Comparison of ENCODE assay signal across 8 cellular contexts in genomic region chr21:6556516-6556915, GRCh38.
DNase-seq lines count a peak whose midpoint lies in the region; ATAC-seq and TF ChIP-seq lines count a peak whose summit lies in the region.
"Not testable (repeated sequence)": the region's sequence is repeated elsewhere in the genome, so short reads cannot be mapped to it uniquely, and the experiment has no call there.

No MANE protein-coding gene starts in this region.

- H3K27ac Mint-ChIP-seq in activated B cell treated with CpG ODN at 0.5 μM for 24 hours; stimulated activated effector memory CD8-positive, alpha-beta T cell treated with anti-CD3 and anti-CD28 coated beads, Interleukin-12 subunit alpha, Interleukin-12 subunit beta, amount 100 ng/mL, for 72 hours: not testable (repeated sequence)

- CTCF ChIA-PET in activated B cell treated with CpG ODN at 0.5 μM for 24 hours (lab: Charles Lee), result not testable (repeated sequence)

- H3K4me3 Mint-ChIP-seq in activated B cell treated with CpG ODN at 0.5 μM for 24 hours; stimulated activated effector memory CD8-positive, alpha-beta T cell treated with anti-CD3 and anti-CD28 coated beads, Interleukin-12 subunit alpha, Interleukin-12 subunit beta, amount 100 ng/mL, for 72 hours: not testable (repeated sequence)

- H3K27me3 Mint-ChIP-seq in activated B cell treated with CpG ODN at 0.5 μM for 24 hours, result not testable (repeated sequence)

- ATAC-seq in GM18511 (IDR thresholded peaks at IDR 0.05; ENCODE audit: unreplicated experiment), result peak; percentile 55
- peak; percentile 50 for ATAC-seq in GM19351 (IDR thresholded peaks at IDR 0.05; ENCODE audit: unreplicated experiment)
- peak; percentile 50 for ATAC-seq in GM21390 (IDR thresholded peaks at IDR 0.05; ENCODE audit: unreplicated experiment)
- peak; percentile 50 for ATAC-seq in GM21786 (IDR thresholded peaks at IDR 0.05; ENCODE audit: unreplicated experiment)
- peak; percentile 52 for ATAC-seq in HG02763 (IDR thresholded peaks at IDR 0.05; ENCODE audit: unreplicated experiment)
- peak; percentile 55 for ATAC-seq in HG03354 (IDR thresholded peaks at IDR 0.05; ENCODE audit: poor library complexity, severe bottlenecking, unreplicated experiment)
- ATAC-seq in activated B cell treated with CpG ODN at 0.5 μM for 24 hours (ENCODE audit: low read depth), result peak; percentile 37
- peak; percentile 21 for ATAC-seq in stimulated activated effector memory CD8-positive, alpha-beta T cell treated with anti-CD3 and anti-CD28 coated beads, Interleukin-12 subunit alpha, Interleukin-12 subunit beta, amount 100 ng/mL, for 72 hours

- not testable (repeated sequence) for H3K4me1 Mint-ChIP-seq in activated B cell treated with CpG ODN at 0.5 μM for 24 hours; stimulated activated effector memory CD8-positive, alpha-beta T cell treated with anti-CD3 and anti-CD28 coated beads, Interleukin-12 subunit alpha, Interleukin-12 subunit beta, amount 100 ng/mL, for 72 hours

- not testable (repeated sequence) for H3K9me3 Mint-ChIP-seq in activated B cell treated with CpG ODN at 0.5 μM for 24 hours; stimulated activated effector memory CD8-positive, alpha-beta T cell treated with anti-CD3 and anti-CD28 coated beads, Interleukin-12 subunit alpha, Interleukin-12 subunit beta, amount 100 ng/mL, for 72 hours

- intact Hi-C loops in activated B cell treated with CpG ODN at 0.5 μM for 24 hours (cut with micrococcal nuclease), result not testable (repeated sequence)

- DNase-seq in activated B cell treated with CpG ODN at 0.5 μM for 24 hours; stimulated activated effector memory CD8-positive, alpha-beta T cell treated with anti-CD3 and anti-CD28 coated beads, Interleukin-12 subunit alpha, Interleukin-12 subunit beta, amount 100 ng/mL, for 72 hours (ENCODE audit: low spot score in 2 of 2): not testable (repeated sequence)

- POLR2A ChIA-PET in activated B cell treated with CpG ODN at 0.5 μM for 24 hours (lab: Charles Lee), result not testable (repeated sequence)

- H3K36me3 Mint-ChIP-seq in activated B cell treated with CpG ODN at 0.5 μM for 24 hours (ENCODE audit: low read depth); stimulated activated effector memory CD8-positive, alpha-beta T cell treated with anti-CD3 and anti-CD28 coated beads, Interleukin-12 subunit alpha, Interleukin-12 subunit beta, amount 100 ng/mL, for 72 hours: not testable (repeated sequence)

- TF ChIP-seq CTCF in activated B cell treated with CpG ODN at 0.5 μM for 24 hours (IDR thresholded peaks at IDR 0.05), result not testable (repeated sequence)
